In the genomic region with DNA sequence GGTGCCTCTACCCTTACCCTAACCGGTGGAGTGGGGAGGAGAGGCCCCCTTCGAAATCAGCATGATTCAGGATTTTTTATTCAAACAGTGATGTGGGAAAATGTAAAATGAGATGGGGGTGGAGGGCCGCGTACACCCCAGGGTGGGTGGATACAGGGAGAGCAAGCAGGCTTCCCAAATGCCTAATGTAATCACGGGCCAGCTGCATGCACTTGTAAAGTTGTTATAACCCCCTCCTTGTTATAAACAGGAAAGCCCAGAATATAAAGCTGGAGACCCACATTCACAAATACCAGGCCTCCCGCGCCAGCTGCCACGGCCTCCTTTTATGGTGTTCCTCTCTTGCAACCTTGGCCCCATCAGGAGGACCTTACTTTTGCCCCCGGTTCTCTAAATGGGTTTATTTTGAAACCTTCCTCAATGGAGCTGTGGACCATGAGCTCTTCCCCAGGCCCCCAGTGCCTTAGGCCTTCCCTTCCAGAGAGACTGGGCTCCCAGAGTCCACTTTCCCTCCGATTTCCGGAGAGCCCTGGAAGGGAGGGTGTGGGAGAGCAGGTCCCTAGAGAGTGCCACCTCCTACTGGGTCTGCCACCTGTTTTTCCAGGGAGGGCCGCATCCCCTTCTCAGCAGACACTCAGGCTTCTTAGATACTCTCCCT, we compare ENCODE assay signal across 11 cellular contexts. TPM values are rescaled to one million over a fixed set of nuclear protein-coding genes. Genes with fewer than 3 reads are reported as not detected.
DNase-seq lines count a peak whose midpoint lies in the region; ATAC-seq, FAIRE-seq and TF ChIP-seq lines count a peak whose summit lies in the region.
"Had no signal": no experiment of that assay in that cellular context is flagged by ENCODE, and none has a peak within 500 bp of the region (broad histone marks: within the 10 kb centered on the region; RNA-seq: fewer than 3 reads in every experiment).

No MANE protein-coding gene starts in this region.

- H3K56ac ChIP-seq in H1 (replicated peaks; ENCODE audit: insufficient read length, low read depth, low read length), result no peak overlapping the region

- H3K36me3 ChIP-seq in ACC112 (ENCODE audit: insufficient read depth, low read length), result no peaks in the 10 kb centered on the region
- H3K36me3 ChIP-seq in HUES6 (ENCODE audit: control insufficient read depth, insufficient read depth, low read length), result no peaks in the 10 kb centered on the region
- peaks cover 0 to 10% (median 0%) of the 10 kb centered on the region in 4 experiments; a peak in 1 of 8 replicates for H3K36me3 ChIP-seq in H1 (ENCODE audit: control insufficient read depth in 2 of 4, insufficient read depth in 4 of 4, low read length in 3 of 4)
- no peaks in the 10 kb centered on the region for H3K36me3 ChIP-seq in mucosa of rectum (ENCODE audit: control insufficient read depth in 2 of 2, insufficient read depth in 2 of 2, low read length in 2 of 2)

- peak overlapping the region; percentile 83 to 95 for H3K4me2 ChIP-seq in H1 (ENCODE audit: insufficient read depth in 1 of 2, low read depth in 2 of 2, low read length in 2 of 2)

- TF ChIP-seq POLR2A in H1 (IDR thresholded peaks at IDR 0.05; ENCODE audit: control extremely low read depth in 1 of 2, low read depth in 2 of 2, low read length in 2 of 2), result no peak

- CTCF ChIA-PET in H1 (lab: Charles Lee; ENCODE audit: partially characterized antibody), result interaction anchor here (1.0 to 3.5 kb wide), 4 partner anchors 14 to 188 kb away, joined by 3 to 13 read pairs (median 4); no protein-coding TSS in a partner anchor
- CTCF ChIA-PET in activated CD4-positive, alpha-beta memory T cell treated with anti-CD3 and anti-CD28 coated beads for 36 hours (lab: Charles Lee), result no interaction called here

- no peak overlapping the region for H4K8ac ChIP-seq in H1 (ENCODE audit: extremely low read depth, insufficient read depth, low read length)

- H3K4me1 Mint-ChIP-seq in activated CD4-positive, alpha-beta memory T cell treated with anti-CD3 and anti-CD28 coated beads for 36 hours (ENCODE audit: low read depth), result peaks cover 11% of the 10 kb centered on the region

- no peaks in the 10 kb centered on the region for H3K9me3 Mint-ChIP-seq in activated CD4-positive, alpha-beta memory T cell treated with anti-CD3 and anti-CD28 coated beads for 36 hours
- H3K9me3 Mint-ChIP-seq: CD4-positive, alpha-beta memory T cell had no signal

- WGBS in H1 (ENCODE audit: extremely low coverage in 1 of 2, insufficient coverage in 1 of 2, insufficient read length in 1 of 2, insufficient replicate concordance in 2 of 2, low coverage in 1 of 2, low lambda C conversion rate in 2 of 2, missing lambda C conversion rate in 1 of 2), 2 experiments, result 4% methylated on average over 12 of the region's 12 CpGs; no CpG with 5 or more reads in 1 of the 2 experiments

- no peak for FAIRE-seq in H1 (lab: Jason Lieb, UNC)

- TF ChIP-seq RAD21 in H1 (IDR thresholded peaks at IDR 0.05 in 1 of 2, conservative IDR thresholded peaks at IDR 0.05 in 1 of 2; ENCODE audit: low read depth in 2 of 2, low read length in 2 of 2), result no peak

- H2AK5ac ChIP-seq in H1 (ENCODE audit: low read depth, low read length), result 0 out of 2 replicates have a peak overlapping the region, but pooled peaks have one; percentile 71

- H3K9ac ChIP-seq in HUES6 (ENCODE audit: low read length) (no peak overlapping the region), H1 (replicated peaks in 1 of 4; ENCODE audit: extremely low read depth in 1 of 4, low read depth in 3 of 4, low read length in 3 of 4) (no peak overlapping the region), mucosa of rectum (ENCODE audit: low read depth in 1 of 2, low read length in 2 of 2) (no peak overlapping the region)

- H4K91ac ChIP-seq in H1 (replicated peaks; ENCODE audit: insufficient read length, low read length), result no peak overlapping the region

- H4K20me1 ChIP-seq in H1 (replicated peaks in 1 of 2; ENCODE audit: control insufficient read depth in 1 of 2, insufficient read depth in 2 of 2, low read length in 2 of 2), result peaks cover 11 to 15% of the 10 kb centered on the region in 2 experiments

- H3K79me1 ChIP-seq in H1 (ENCODE audit: low read depth, low read length), result no peaks in the 10 kb centered on the region

- peak overlapping the region; percentile 83 for H3K27ac ChIP-seq in ACC112 (ENCODE audit: low read depth, low read length)
- no peak overlapping the region for H3K27ac ChIP-seq in HUES6 (ENCODE audit: low read depth, low read length)
- H3K27ac ChIP-seq in H1 (ENCODE audit: low read depth, low read length), result no peak overlapping the region
- peak overlapping the region; percentile 48 to 68 for H3K27ac ChIP-seq in mucosa of rectum (ENCODE audit: low read depth in 2 of 2, low read length in 2 of 2)

- H3K14ac ChIP-seq in H1 (ENCODE audit: insufficient read length), result no peak overlapping the region

- ATAC-seq in HG03354 (IDR thresholded peaks at IDR 0.05; ENCODE audit: poor library complexity, severe bottlenecking, unreplicated experiment), result no peak
- ATAC-seq: left lobe of liver had no signal

- H3K27me3 ChIP-seq in ACC112 (ENCODE audit: insufficient read depth, low read length) (no peaks in the 10 kb centered on the region), HUES6 (ENCODE audit: control insufficient read depth, insufficient read depth, low read length) (peaks cover 96% of the 10 kb centered on the region), H1 (replicated peaks in 1 of 4; ENCODE audit: control insufficient read depth in 3 of 4, extremely low read depth in 1 of 4, insufficient read depth in 3 of 4, low read length in 3 of 4) (peaks cover 82 to 100% (median 92%) of the 10 kb centered on the region in 4 experiments), mucosa of rectum (ENCODE audit: control insufficient read depth in 2 of 2, insufficient read depth in 2 of 2, low read length in 2 of 2) (peaks cover 40 to 48% of the 10 kb centered on the region in 2 donors)

- no peak for TF ChIP-seq EP300 in H1 (IDR thresholded peaks at IDR 0.05; ENCODE audit: borderline replicate concordance in 1 of 2, low read depth in 2 of 2, low read length in 2 of 2)

- no peak overlapping the region for H2BK5ac ChIP-seq in H1 (ENCODE audit: low read depth, low read length)

- H3K79me2 ChIP-seq in ACC112 (ENCODE audit: control insufficient read depth, insufficient read depth, low read length, unreplicated experiment) (peaks cover 78% of the 10 kb centered on the region), H1 (ENCODE audit: control insufficient read depth in 1 of 2, insufficient read depth in 2 of 2, low read length in 2 of 2) (no peaks in the 10 kb centered on the region)

- no peak for TF ChIP-seq CTCF in H1 (IDR thresholded peaks at IDR 0.05; ENCODE audit: control extremely low read depth in 1 of 3, insufficient read depth in 1 of 3, low read depth in 1 of 3, low read length in 3 of 3)

- no peak overlapping the region for H2BK120ac ChIP-seq in H1 (replicated peaks; ENCODE audit: low read depth, low read length)

- H2BK15ac ChIP-seq in H1 (ENCODE audit: low read length), result no peak overlapping the region

- H3K4me3 Mint-ChIP-seq in activated CD4-positive, alpha-beta memory T cell treated with anti-CD3 and anti-CD28 coated beads for 36 hours, result no peak overlapping the region

- intact Hi-C loops in activated CD4-positive, alpha-beta memory T cell treated with anti-CD3 and anti-CD28 coated beads for 36 hours (cut with micrococcal nuclease), result no loop called here

- H2BK12ac ChIP-seq in H1 (ENCODE audit: low read depth, low read length), result peak overlapping the region; percentile 53; the same call in 1 of the 2 replicates

- H3K36me3 Mint-ChIP-seq in activated CD4-positive, alpha-beta memory T cell treated with anti-CD3 and anti-CD28 coated beads for 36 hours, result no peaks in the 10 kb centered on the region
- H3K36me3 Mint-ChIP-seq: CD4-positive, alpha-beta memory T cell had no signal

- H3K4me1 ChIP-seq in ACC112 (ENCODE audit: control insufficient read depth, insufficient read depth, low read length, unreplicated experiment) (peaks cover 48% of the 10 kb centered on the region), HUES6 (ENCODE audit: control insufficient read depth, insufficient read depth, low read length) (peaks cover 36% of the 10 kb centered on the region), H1 (replicated peaks in 1 of 4; ENCODE audit: control insufficient read depth in 3 of 4, insufficient read depth in 4 of 4, low read length in 3 of 4) (peaks cover 8 to 49% (median 27%) of the 10 kb centered on the region in 4 experiments), mucosa of rectum (ENCODE audit: control insufficient read depth in 2 of 2, insufficient read depth in 2 of 2, low read length in 2 of 2) (peaks cover 0 to 4% of the 10 kb centered on the region in 2 donors)

- peaks cover 11% of the 10 kb centered on the region; the same call in 1 of the 2 replicates for H3K23me2 ChIP-seq in H1 (ENCODE audit: low read depth, low read length)

- no peak overlapping the region for H3K18ac ChIP-seq in H1 (ENCODE audit: extremely low read depth, low read length)

- H3K4me3 ChIP-seq in ACC112 (ENCODE audit: low read depth, low read length) (peak overlapping the region; percentile 79), HUES6 (ENCODE audit: low read depth, low read length) (peak overlapping the region; percentile 64), H1 (ENCODE audit: extremely low read depth in 1 of 4, insufficient read depth in 2 of 4, low read depth in 3 of 4, low read length in 4 of 4) (peak overlapping the region; percentile 18 to 66 (median 34); a peak in 3 of 8 replicates), mucosa of rectum (ENCODE audit: low read length in 2 of 2) (peak overlapping the region; percentile 13 to 50)

- H3K9me3 ChIP-seq in HUES6 (ENCODE audit: control insufficient read depth, insufficient read depth, low read depth, low read length) (no peaks in the 10 kb centered on the region), H1 (ENCODE audit: insufficient read depth in 2 of 2, low read depth in 1 of 2, low read length in 1 of 2) (no peaks in the 10 kb centered on the region), mucosa of rectum (ENCODE audit: control insufficient read depth in 2 of 2, low read length in 2 of 2) (no peaks in the 10 kb centered on the region)

- H2AFZ ChIP-seq in ACC112 (ENCODE audit: low read length, unreplicated experiment) (no peak overlapping the region), H1 (ENCODE audit: low read length) (no peak overlapping the region)

- H2BK20ac ChIP-seq in H1 (ENCODE audit: low read length), result no peak overlapping the region

- H4K5ac ChIP-seq in H1 (ENCODE audit: insufficient read length, low read depth, low read length), result no peak overlapping the region

- H3K27ac Mint-ChIP-seq in activated CD4-positive, alpha-beta memory T cell treated with anti-CD3 and anti-CD28 coated beads for 36 hours, result no peak overlapping the region
- H3K27ac Mint-ChIP-seq: CD4-positive, alpha-beta memory T cell had no signal

- no peak overlapping the region for H3K23ac ChIP-seq in H1 (ENCODE audit: insufficient read length)

- H3K4ac ChIP-seq in H1 (replicated peaks; ENCODE audit: insufficient read length, low read depth, low read length), result no peak overlapping the region

- POLR2A ChIA-PET in H1 (lab: Charles Lee; ENCODE audit: partially characterized antibody), result no interaction called here
- POLR2A ChIA-PET in activated CD4-positive, alpha-beta memory T cell treated with anti-CD3 and anti-CD28 coated beads for 36 hours (lab: Charles Lee), result no interaction called here

- peaks cover 65% of the 10 kb centered on the region for H3K27me3 Mint-ChIP-seq in activated CD4-positive, alpha-beta memory T cell treated with anti-CD3 and anti-CD28 coated beads for 36 hours

- DNase-seq in H1 (ENCODE audit: low read depth in 1 of 2, low spot score in 2 of 2) (no peak), SK-N-DZ (ENCODE audit: low spot score) (no peak)
- no peak for DNase-seq in activated effector memory CD4-positive, alpha-beta T cell treated with anti-CD3 and anti-CD28 coated beads, Interleukin-2, amount 50 U/mL, for 16 hours
- no peak for DNase-seq in activated CD4-positive, alpha-beta memory T cell treated with anti-CD3 and anti-CD28 coated beads for 36 hours
- DNase-seq: CD4-positive, alpha-beta memory T cell; NCI-H1694 treated with DMSO at 0.1 percent for 48 hours had no signal

RNA-seq across cellular contexts. Expression of gene FOXL1, which starts 0.9 kb away (rescaled TPM):
- 0.29 TPM in 1 of 2 replicates, not detected in the other for total RNA-seq in H1 (2021; fragmentation: NEBNext Ultra II Directional; extraction: Animal tissue kit (Norgen Biotek cat#: 25700))
- polyA plus RNA-seq in H1 (2011; rRNA removed), result 0.03 and 0.09 TPM in 2 replicates
- 0.05 TPM for polyA plus RNA-seq in H1 (2011; cell fraction: cytosol; rRNA removed)
- 0.03 TPM for polyA plus RNA-seq in H1 (2011; cell fraction: nucleus; rRNA removed)
- 0.12 TPM in 1 of 4 replicates, not detected in the others for polyA plus RNA-seq in H1 (2012, experiment 1 of 2)
- polyA plus RNA-seq in H1 (2012, experiment 2 of 2), result not detected
- polyA plus RNA-seq in H1 (2013, experiment 1 of 2), result 0.22 TPM
- polyA plus RNA-seq in H1 (2013, experiment 2 of 2), result 0.17 TPM
- polyA minus RNA-seq in H1 (2011; rRNA and poly(A)+ RNA removed), result not detected in 2 replicates
- polyA minus RNA-seq in H1 (2011; cell fraction: cytosol; rRNA and poly(A)+ RNA removed), result 0.37 TPM
- 0.40 TPM for polyA minus RNA-seq in H1 (2011; cell fraction: nucleus; rRNA and poly(A)+ RNA removed)
- not detected in 2 replicates for polyA plus RNA-seq in SK-N-DZ (2014; cell fraction: cytosol; rRNA removed)
- polyA plus RNA-seq in SK-N-DZ (2014; cell fraction: nucleus; rRNA removed), result not detected in 2 replicates
- not detected for total RNA-seq in activated CD4-positive, alpha-beta memory T cell treated with anti-CD3 and anti-CD28 coated beads for 36 hours
- total RNA-seq: CD4-positive, alpha-beta memory T cell had no signal
- polyA plus RNA-seq: CD4-positive, alpha-beta memory T cell had no signal

RNA-seq across cellular contexts. Expression of gene FOXC2, which starts 10.8 kb away (rescaled TPM):
- 0.09 and 0.11 TPM in 2 replicates for total RNA-seq in H1 (2021; fragmentation: NEBNext Ultra II Directional; extraction: Animal tissue kit (Norgen Biotek cat#: 25700))
- polyA plus RNA-seq in H1 (2011; rRNA removed), result not detected in 2 replicates
- polyA plus RNA-seq in H1 (2011; cell fraction: cytosol; rRNA removed), result not detected
- not detected for polyA plus RNA-seq in H1 (2011; cell fraction: nucleus; rRNA removed)
- 0.08 TPM in 1 of 4 replicates, not detected in the others for polyA plus RNA-seq in H1 (2012, experiment 1 of 2)
- 0.12 TPM for polyA plus RNA-seq in H1 (2012, experiment 2 of 2)
- polyA plus RNA-seq in H1 (2013, experiment 1 of 2), result 0.34 TPM
- 0.22 TPM for polyA plus RNA-seq in H1 (2013, experiment 2 of 2)
- polyA minus RNA-seq in H1 (2011; rRNA and poly(A)+ RNA removed), result not detected in 2 replicates
- not detected for polyA minus RNA-seq in H1 (2011; cell fraction: cytosol; rRNA and poly(A)+ RNA removed)
- not detected for polyA minus RNA-seq in H1 (2011; cell fraction: nucleus; rRNA and poly(A)+ RNA removed)
- not detected in 2 replicates for polyA plus RNA-seq in SK-N-DZ (2014; cell fraction: cytosol; rRNA removed)
- polyA plus RNA-seq in SK-N-DZ (2014; cell fraction: nucleus; rRNA removed), result not detected in 2 replicates
- total RNA-seq in activated CD4-positive, alpha-beta memory T cell treated with anti-CD3 and anti-CD28 coated beads for 36 hours, result not detected
- total RNA-seq: CD4-positive, alpha-beta memory T cell had no signal
- polyA plus RNA-seq: CD4-positive, alpha-beta memory T cell had no signal

RNA-seq across cellular contexts. Expression of gene MTHFSD, which starts 22.4 kb away (rescaled TPM):
- total RNA-seq in H1 (2021; fragmentation: NEBNext Ultra II Directional; extraction: Animal tissue kit (Norgen Biotek cat#: 25700)), result 9.8 and 10.8 TPM in 2 replicates
- 7.1 and 11.0 TPM in 2 replicates for polyA plus RNA-seq in H1 (2011; rRNA removed)
- polyA plus RNA-seq in H1 (2011; cell fraction: cytosol; rRNA removed), result 11.7 TPM
- polyA plus RNA-seq in H1 (2011; cell fraction: nucleus; rRNA removed), result 29.4 TPM
- polyA plus RNA-seq in H1 (2012, experiment 1 of 2), result 6.1 to 7.9 TPM (median 6.5 TPM) in 4 replicates
- polyA plus RNA-seq in H1 (2012, experiment 2 of 2), result 3.8 TPM
- polyA plus RNA-seq in H1 (2013, experiment 1 of 2), result 7.4 TPM
- polyA plus RNA-seq in H1 (2013, experiment 2 of 2), result 6.7 TPM
- 16.0 and 19.1 TPM in 2 replicates for polyA minus RNA-seq in H1 (2011; rRNA and poly(A)+ RNA removed)
- 10.1 TPM for polyA minus RNA-seq in H1 (2011; cell fraction: cytosol; rRNA and poly(A)+ RNA removed)
- 36.2 TPM for polyA minus RNA-seq in H1 (2011; cell fraction: nucleus; rRNA and poly(A)+ RNA removed)
- 14.9 and 18.5 TPM in 2 replicates for polyA plus RNA-seq in SK-N-DZ (2014; cell fraction: cytosol; rRNA removed)
- 15.2 and 28.4 TPM in 2 replicates for polyA plus RNA-seq in SK-N-DZ (2014; cell fraction: nucleus; rRNA removed)
- 10 to 100 TPM; 17.9 to 19.0 TPM for total RNA-seq in activated CD4-positive, alpha-beta memory T cell treated with anti-CD3 and anti-CD28 coated beads for 36 hours

Comparison
In these comparisons a context has a peak if more than half of its experiments do, and no peak if none do; other contexts are left out.
1. H3K27ac ChIP-seq: peak in ACC112 (single experiment) and mucosa of rectum (2 of 2); none in HUES6 (single experiment) and H1 (single experiment).
2. Peak in every context shown above with its lines, with median percentiles within 50 percentile points of each other: H3K4me3 ChIP-seq.